8 cellular contexts compared by ENCODE assay signal in genomic region chr2:69829243-69830044, GRCh38. TPM values are rescaled to one million over a fixed set of nuclear protein-coding genes. Genes with fewer than 3 reads are reported as not detected.
A peak's percentile ranks its signal among the peaks of the same experiment; 100 is the strongest.
DNase-seq lines count a peak whose midpoint lies in the region; ATAC-seq and TF ChIP-seq lines count a peak whose summit lies in the region.

Gene GMCL1 (plus strand): TSS chr2:69829660. CDS start chr2:69829893, 233 bp downstream.

- peak within 1 kb of the TSS; percentile 42 for H3K27ac ChIP-seq in H9 (ENCODE audit: insufficient read length, low read depth, low read length)

- H3K9me3 ChIP-seq in ES-I3 (ENCODE audit: control insufficient read depth, insufficient read depth, low read length) (no peaks in the 10 kb centered on the region), H9 (ENCODE audit: control insufficient read depth, low read depth, low read length) (no peaks in the 10 kb centered on the region)

- H3K14ac ChIP-seq in H9 (ENCODE audit: insufficient read depth, low read length), result peak within 1 kb of the TSS; percentile 85

- H3K27me3 Mint-ChIP-seq in H9 (ENCODE audit: low read depth) (no peaks in the 10 kb centered on the region), nephron (ENCODE audit: low read depth) (no peaks in the 10 kb centered on the region)

- H3K4me1 Mint-ChIP-seq in H9 (peaks cover 19 to 22% of the 10 kb centered on the region in 2 experiments), nephron (peaks cover 22% of the 10 kb centered on the region)

- H3K4me1 ChIP-seq in ES-I3 (ENCODE audit: insufficient read depth, low read length) (peaks cover 7% of the 10 kb centered on the region; the same call in 1 of the 2 replicates), H9 (ENCODE audit: insufficient read depth, low read length) (no peaks in the 10 kb centered on the region)

- H2BK15ac ChIP-seq in H9 (ENCODE audit: low read depth, low read length), result no peak within 1 kb of the TSS

- H2BK20ac ChIP-seq in H9 (ENCODE audit: low read depth, low read length, poor library complexity, severe bottlenecking), result no peak within 1 kb of the TSS

- no CpG with 5 or more reads among the region's 74 CpGs for WGBS in H9 (ENCODE audit: extremely low coverage, insufficient read length, low lambda C conversion rate)

- no peak within 1 kb of the TSS for H3K4ac ChIP-seq in H9 (ENCODE audit: low read depth, low read length)

- H3K4me3 Mint-ChIP-seq in H9 (peak within 1 kb of the TSS; percentile 92 to 93), nephron (peak within 1 kb of the TSS; percentile 92 to 98 (median 97))

- H3K36me3 ChIP-seq in ES-I3 (ENCODE audit: insufficient read depth, low read length), result no peaks in the 10 kb centered on the region

- no peak within 1 kb of the TSS for H2AK5ac ChIP-seq in H9 (ENCODE audit: insufficient read length, low read length)

- H3K4me3 ChIP-seq in fibroblast of the aortic adventitia (ENCODE audit: low read depth, low read length), result peak within 1 kb of the TSS; percentile 85

- peak within 1 kb of the TSS; percentile 61 for H3K4me2 ChIP-seq in H9 (ENCODE audit: insufficient read depth, insufficient read length, low read length)

- H3K36me3 Mint-ChIP-seq in H9 (ENCODE audit: insufficient read depth in 1 of 3, low read depth in 3 of 3) (peaks cover 0 to 20% (median 9%) of the 10 kb centered on the region in 3 experiments; a peak in 3 of 7 replicates), nephron (ENCODE audit: low read depth) (peaks cover 14% of the 10 kb centered on the region)

- H2BK5ac ChIP-seq in H9 (ENCODE audit: insufficient read length, low read length), result no peak within 1 kb of the TSS

- H4K20me1 ChIP-seq in H9 (ENCODE audit: control insufficient read depth, insufficient read depth, insufficient read length), result no peaks in the 10 kb centered on the region

- DNase-seq in H9 (peak; percentile 97), M059J (ENCODE audit: low read depth) (peak; percentile 91), fibroblast of the aortic adventitia (ENCODE audit: low read depth) (peak; percentile 96)
- DNase-seq in activated T-helper 9 cell treated with anti-CD3 and anti-CD28 coated beads, Interleukin-2, amount 50 U/mL, for 16 hours (ENCODE audit: low read depth), result peak; percentile 99
- DNase-seq in stimulated activated naive CD8-positive, alpha-beta T cell treated with anti-CD3 and anti-CD28 coated beads, Interleukin-15, Interleukin-2, amounts not matched to agents 100 U/mL and 50 U/mL, for 24 hours, result peak; percentile 100

- H4K8ac ChIP-seq in H9 (replicated peaks; ENCODE audit: insufficient read length, low read depth, low read length), result no peak within 1 kb of the TSS

- H3K18ac ChIP-seq in H9 (ENCODE audit: insufficient read length, low read depth, low read length), result peak within 1 kb of the TSS; percentile 92

- H3K9me3 Mint-ChIP-seq in H9 (no peaks in the 10 kb centered on the region), nephron (no peaks in the 10 kb centered on the region)

- H2BK120ac ChIP-seq in H9 (ENCODE audit: low read depth, low read length, poor library complexity, severe bottlenecking), result no peak within 1 kb of the TSS

- H3K23me2 ChIP-seq in H9 (ENCODE audit: insufficient read length, low read depth, low read length, poor library complexity, severe bottlenecking), result peaks cover 7% of the 10 kb centered on the region

- H3K79me2 ChIP-seq in H9 (ENCODE audit: insufficient read depth, low read length), result peaks cover 6% of the 10 kb centered on the region; the same call in 1 of the 2 replicates

- no peak within 1 kb of the TSS for H4K91ac ChIP-seq in H9 (ENCODE audit: insufficient read length, low read depth, low read length)

- ATAC-seq in stimulated activated naive CD8-positive, alpha-beta T cell treated with anti-CD3 and anti-CD28 coated beads, Interleukin-15, Interleukin-2, amounts not matched to agents 100 U/mL and 50 U/mL, for 24 hours, result peak; percentile 96

- H3K27ac Mint-ChIP-seq in H9 (peak within 1 kb of the TSS; percentile 96 to 98 (median 97)), nephron (peak within 1 kb of the TSS; percentile 99)

- peak; percentile 95 for TF ChIP-seq POLR2A in Raji (IDR thresholded peaks at IDR 0.05; ENCODE audit: insufficient read depth, low read depth, low read length)

- peaks cover 4% of the 10 kb centered on the region for H3K79me1 ChIP-seq in H9 (ENCODE audit: insufficient read depth, low read depth, low read length, poor library complexity, severe bottlenecking)

- no peak within 1 kb of the TSS for H2BK12ac ChIP-seq in H9 (ENCODE audit: insufficient read length, low read depth, low read length)

- peak within 1 kb of the TSS; percentile 78 for H3K9ac ChIP-seq in ES-I3 (ENCODE audit: low read depth, low read length)
- H3K9ac ChIP-seq in H9 (ENCODE audit: extremely low read depth, insufficient read length, low read length), result peak within 1 kb of the TSS; percentile 71

- H3T11ph ChIP-seq in H9 (ENCODE audit: low read length), result no peak within 1 kb of the TSS

- H4K5ac ChIP-seq in H9 (ENCODE audit: insufficient read length, low read depth, low read length), result peak within 1 kb of the TSS; percentile 17

- H2AFZ ChIP-seq in H9 (ENCODE audit: low read length), result peak within 1 kb of the TSS; percentile 5

- H3K23ac ChIP-seq in H9 (ENCODE audit: insufficient read length, low read depth, low read length), result no peak within 1 kb of the TSS

- TF ChIP-seq CTCF in H9 (conservative IDR thresholded peaks at IDR 0.05) (no peak), fibroblast of the aortic adventitia (IDR thresholded peaks at IDR 0.05; ENCODE audit: insufficient read depth, low read length) (no peak), nephron (IDR thresholded peaks at IDR 0.05; ENCODE audit: unreplicated experiment in 3 of 3) (no peak)

- H3K27me3 ChIP-seq in H9 (ENCODE audit: insufficient read depth, low read length), result no peaks in the 10 kb centered on the region

- no peak within 1 kb of the TSS for H3K56ac ChIP-seq in H9 (ENCODE audit: insufficient read length, low read depth, low read length)

RNA-seq across cellular contexts. Expression of gene GMCL1, which starts in this region (rescaled TPM):
- total RNA-seq in H9 (2021) (18.6 and 20.6 TPM in 2 replicates), fibroblast of the aortic adventitia (ENCODE audit: low replicate concordance) (9.7 and 14.2 TPM in 2 replicates)
- total RNA-seq in M059J (2014; rRNA removed; shearing (Covaris generic)), result 3.5 and 9.4 TPM in 2 replicates

Comparison
In these comparisons a context has a peak if more than half of its experiments do, and no peak if none do; other contexts are left out.
1. Peak in every context shown above with its lines: DNase-seq, ATAC-seq, H3K4me3 ChIP-seq and H3K27ac ChIP-seq.